In genomic region chr14:64914237-64914971, GRCh38 we compare ENCODE assay signal across 8 cellular contexts. TPM values are rescaled to one million over a fixed set of nuclear protein-coding genes. Genes with fewer than 3 reads are reported as not detected.
DNase-seq lines count a peak whose midpoint lies in the region; ATAC-seq and TF ChIP-seq lines count a peak whose summit lies in the region.

Gene CHURC1, plus strand, starts transcription at chr14:64914455. Its CDS starts 41 bp downstream, at chr14:64914496.

- H3K27me3 ChIP-seq in PC-9 (ENCODE audit: insufficient read depth, low read depth) = no peaks in the 10 kb centered on the region

- intact Hi-C loops in PC-9 (cut with micrococcal nuclease; ENCODE audit: unreplicated experiment) = loop anchor here (1.0 to 10.0 kb wide), 5 partner anchors 28 to 410 kb away; partner anchors contain the start of genes GPX2, ZBTB1 and ZBTB25

- H3K4me3 ChIP-seq in Jurkat, Clone E6-1 (ENCODE audit: low read length) = peak within 1 kb of the TSS; percentile 92
- H3K4me3 ChIP-seq in PC-9 = peak within 1 kb of the TSS; percentile 70
- peak within 1 kb of the TSS; percentile 98 for H3K4me3 ChIP-seq in epithelial cell of proximal tubule (ENCODE audit: low read depth, low read length)

- no peaks in the 10 kb centered on the region for H3K36me3 ChIP-seq in PC-9 (ENCODE audit: low read depth)

- peaks cover 20% of the 10 kb centered on the region for H3K4me1 ChIP-seq in PC-9 (replicated peaks; ENCODE audit: insufficient read depth)

- CTCF ChIA-PET in PC-9 (lab: Charles Lee) = interaction anchor here (0.6 to 1.2 kb wide), 3 partner anchors 72 to 1454 kb away, joined by 5 to 17 read pairs (median 9); partner anchors contain the start of gene FNTB

- POLR2A ChIA-PET in PC-9 (lab: Charles Lee; ENCODE audit: unreplicated experiment) = interaction anchor here (0.6 to 0.7 kb wide), 2 partner anchors 8 to 9 kb away, joined by 3 to 8 read pairs; no protein-coding TSS in a partner anchor

- H4K20me1 ChIP-seq in PC-9 (ENCODE audit: insufficient read depth) = peaks cover 6% of the 10 kb centered on the region; the same call in 1 of the 2 replicates

- BruUV-seq in PC-9 (replicated peaks; lab: Mats Ljungman, UMichigan) = no TSS peak

- H3K27ac ChIP-seq in PC-9 = peak within 1 kb of the TSS; percentile 62

- 0 out of 2 replicates have a peak, but pooled peaks cover 4% of the 10 kb centered on the region for H3F3A ChIP-seq in PC-9 (ENCODE audit: insufficient read depth, low read depth)

- TF ChIP-seq CTCF in PC-9 (conservative IDR thresholded peaks at IDR 0.05) (no peak), epithelial cell of proximal tubule (conservative IDR thresholded peaks at IDR 0.05; ENCODE audit: low read depth, low read length) (no peak)

- peak within 1 kb of the TSS; percentile 88 for H2AFZ ChIP-seq in PC-9

- H3K9me2 ChIP-seq in PC-9 (ENCODE audit: insufficient read depth) = no peaks in the 10 kb centered on the region

- peak; percentile 99 for ATAC-seq in GM21619 (IDR thresholded peaks at IDR 0.05; ENCODE audit: unreplicated experiment)

- DNase-seq in DMS153 (lab: John Stamatoyannopoulos, UW) (peak; percentile 98), PC-9 (peak; percentile 98 to 100), epithelial cell of proximal tubule (ENCODE audit: low read depth) (peak; percentile 84), mucosa of gallbladder (ENCODE audit: low spot score) (peak; percentile 99)
- peak; percentile 97 for DNase-seq in Jurkat, Clone E6-1 (ENCODE audit: low read depth, low spot score)
- peak; percentile 95 for DNase-seq in activated T-cell treated with anti-CD3 and anti-CD28 coated beads, Interleukin-2, amount 50 U/mL, for 1 hour
- DNase-seq in stimulated activated CD8-positive, alpha-beta memory T cell treated with anti-CD3 and anti-CD28 coated beads, Interleukin-4, amount 100 ng/mL, for 4 hours (ENCODE audit: low read depth in 2 of 2, low spot score in 1 of 2) = peak; percentile 97

- peak within 1 kb of the TSS; percentile 83 for H3K4me2 ChIP-seq in PC-9

- H3K9me3 ChIP-seq in PC-9 (ENCODE audit: insufficient read depth, low read depth) = no peaks in the 10 kb centered on the region

- H3K79me2 ChIP-seq in PC-9 (ENCODE audit: low read depth) = peaks cover 50% of the 10 kb centered on the region

RNA-seq across cellular contexts. Expression of gene CHURC1, which starts in this region (rescaled TPM):
- 128 TPM for polyA plus RNA-seq in Jurkat, Clone E6-1 (2012; ENCODE audit: insufficient read depth, insufficient read length)
- total RNA-seq in PC-9 (2021) = 88.1 and 91.8 TPM in 2 replicates
- total RNA-seq in epithelial cell of proximal tubule = 35.2 and 92.7 TPM in 2 replicates
- total RNA-seq in mucosa of gallbladder = 58.7 TPM

Comparison
In these comparisons a context has a peak if more than half of its experiments do, and no peak if none do; other contexts are left out.
1. Peak in every context shown above with its lines: DNase-seq, ATAC-seq, H3K4me3 ChIP-seq and H3K27ac ChIP-seq.